Comparison of ENCODE assay signal across 1 cellular context in the genomic region with DNA sequence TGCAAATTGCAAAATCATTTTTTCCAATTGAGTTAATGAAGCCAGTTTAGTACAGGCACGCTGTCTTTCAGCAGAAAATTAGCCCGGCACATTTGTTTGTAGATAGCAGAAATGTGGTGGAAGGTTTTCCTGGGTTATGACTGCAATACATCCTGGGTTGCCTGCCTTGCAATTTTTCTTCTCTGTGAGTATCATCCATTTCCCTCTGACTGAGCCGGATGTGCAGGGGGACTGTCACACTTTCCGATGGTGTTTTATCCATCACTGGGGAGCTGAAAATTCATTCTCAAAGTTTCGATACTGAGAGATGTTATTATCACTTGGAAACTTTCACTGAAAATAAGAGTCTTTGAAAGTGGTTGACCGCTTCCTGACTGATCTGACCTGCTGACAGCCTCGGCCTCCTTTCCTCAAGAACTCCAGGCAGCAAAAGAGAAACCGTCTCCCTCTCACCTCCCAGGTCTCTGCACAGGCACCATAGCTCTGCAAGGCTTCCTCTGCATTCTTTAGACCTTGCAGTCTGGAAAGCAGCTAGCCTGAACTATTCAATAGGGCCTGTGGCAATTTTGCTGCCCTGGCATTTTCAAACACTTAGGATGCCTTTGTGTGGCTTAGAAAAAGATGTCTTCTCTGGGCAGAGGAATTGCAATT.
TF ChIP-seq lines count a peak whose summit lies in the region.

No MANE protein-coding gene starts in this region.

TF ChIP-seq in GM23338, 12 proteins besides CTCF, POLR2A, EP300 and RAD21 (continued from another document):
- TF ChIP-seq, protein P1, sequence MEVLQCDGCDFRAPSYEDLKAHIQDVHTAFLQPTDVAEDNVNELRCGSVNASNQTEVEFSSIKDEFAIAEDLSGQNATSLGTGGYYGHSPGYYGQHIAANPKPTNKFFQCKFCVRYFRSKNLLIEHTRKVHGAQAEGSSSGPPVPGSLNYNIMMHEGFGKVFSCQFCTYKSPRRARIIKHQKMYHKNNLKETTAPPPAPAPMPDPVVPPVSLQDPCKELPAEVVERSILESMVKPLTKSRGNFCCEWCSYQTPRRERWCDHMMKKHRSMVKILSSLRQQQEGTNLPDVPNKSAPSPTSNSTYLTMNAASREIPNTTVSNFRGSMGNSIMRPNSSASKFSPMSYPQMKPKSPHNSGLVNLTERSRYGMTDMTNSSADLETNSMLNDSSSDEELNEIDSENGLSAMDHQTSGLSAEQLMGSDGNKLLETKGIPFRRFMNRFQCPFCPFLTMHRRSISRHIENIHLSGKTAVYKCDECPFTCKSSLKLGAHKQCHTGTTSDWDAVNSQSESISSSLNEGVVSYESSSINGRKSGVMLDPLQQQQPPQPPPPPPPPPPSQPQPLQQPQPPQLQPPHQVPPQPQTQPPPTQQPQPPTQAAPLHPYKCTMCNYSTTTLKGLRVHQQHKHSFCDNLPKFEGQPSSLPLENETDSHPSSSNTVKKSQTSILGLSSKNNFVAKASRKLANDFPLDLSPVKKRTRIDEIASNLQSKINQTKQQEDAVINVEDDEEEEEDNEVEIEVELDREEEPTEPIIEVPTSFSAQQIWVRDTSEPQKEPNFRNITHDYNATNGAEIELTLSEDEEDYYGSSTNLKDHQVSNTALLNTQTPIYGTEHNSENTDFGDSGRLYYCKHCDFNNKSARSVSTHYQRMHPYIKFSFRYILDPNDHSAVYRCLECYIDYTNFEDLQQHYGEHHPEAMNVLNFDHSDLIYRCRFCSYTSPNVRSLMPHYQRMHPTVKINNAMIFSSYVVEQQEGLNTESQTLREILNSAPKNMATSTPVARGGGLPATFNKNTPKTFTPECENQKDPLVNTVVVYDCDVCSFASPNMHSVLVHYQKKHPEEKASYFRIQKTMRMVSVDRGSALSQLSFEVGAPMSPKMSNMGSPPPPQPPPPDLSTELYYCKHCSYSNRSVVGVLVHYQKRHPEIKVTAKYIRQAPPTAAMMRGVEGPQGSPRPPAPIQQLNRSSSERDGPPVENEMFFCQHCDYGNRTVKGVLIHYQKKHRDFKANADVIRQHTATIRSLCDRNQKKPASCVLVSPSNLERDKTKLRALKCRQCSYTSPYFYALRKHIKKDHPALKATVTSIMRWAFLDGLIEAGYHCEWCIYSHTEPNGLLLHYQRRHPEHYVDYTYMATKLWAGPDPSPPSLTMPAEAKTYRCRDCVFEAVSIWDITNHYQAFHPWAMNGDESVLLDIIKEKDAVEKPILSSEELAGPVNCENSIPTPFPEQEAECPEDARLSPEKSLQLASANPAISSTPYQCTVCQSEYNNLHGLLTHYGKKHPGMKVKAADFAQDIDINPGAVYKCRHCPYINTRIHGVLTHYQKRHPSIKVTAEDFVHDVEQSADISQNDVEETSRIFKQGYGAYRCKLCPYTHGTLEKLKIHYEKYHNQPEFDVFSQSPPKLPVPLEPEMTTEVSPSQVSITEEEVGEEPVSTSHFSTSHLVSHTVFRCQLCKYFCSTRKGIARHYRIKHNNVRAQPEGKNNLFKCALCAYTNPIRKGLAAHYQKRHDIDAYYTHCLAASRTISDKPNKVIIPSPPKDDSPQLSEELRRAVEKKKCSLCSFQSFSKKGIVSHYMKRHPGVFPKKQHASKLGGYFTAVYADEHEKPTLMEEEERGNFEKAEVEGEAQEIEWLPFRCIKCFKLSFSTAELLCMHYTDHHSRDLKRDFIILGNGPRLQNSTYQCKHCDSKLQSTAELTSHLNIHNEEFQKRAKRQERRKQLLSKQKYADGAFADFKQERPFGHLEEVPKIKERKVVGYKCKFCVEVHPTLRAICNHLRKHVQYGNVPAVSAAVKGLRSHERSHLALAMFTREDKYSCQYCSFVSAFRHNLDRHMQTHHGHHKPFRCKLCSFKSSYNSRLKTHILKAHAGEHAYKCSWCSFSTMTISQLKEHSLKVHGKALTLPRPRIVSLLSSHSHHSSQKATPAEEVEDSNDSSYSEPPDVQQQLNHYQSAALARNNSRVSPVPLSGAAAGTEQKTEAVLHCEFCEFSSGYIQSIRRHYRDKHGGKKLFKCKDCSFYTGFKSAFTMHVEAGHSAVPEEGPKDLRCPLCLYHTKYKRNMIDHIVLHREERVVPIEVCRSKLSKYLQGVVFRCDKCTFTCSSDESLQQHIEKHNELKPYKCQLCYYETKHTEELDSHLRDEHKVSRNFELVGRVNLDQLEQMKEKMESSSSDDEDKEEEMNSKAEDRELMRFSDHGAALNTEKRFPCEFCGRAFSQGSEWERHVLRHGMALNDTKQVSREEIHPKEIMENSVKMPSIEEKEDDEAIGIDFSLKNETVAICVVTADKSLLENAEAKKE (CRISPR knock-in tag; IDR thresholded peaks at IDR 0.05): no peak
- no peak for TF ChIP-seq ZNF331 (CRISPR knock-in tag; IDR thresholded peaks at IDR 0.05; ENCODE audit: low read depth)
- TF ChIP-seq STAT1 (IDR thresholded peaks at IDR 0.05; ENCODE audit: unreplicated experiment): no peak
- TF ChIP-seq CREB1 (CRISPR knock-in tag; IDR thresholded peaks at IDR 0.05; ENCODE audit: low read depth): no peak
- TF ChIP-seq, protein P2, sequence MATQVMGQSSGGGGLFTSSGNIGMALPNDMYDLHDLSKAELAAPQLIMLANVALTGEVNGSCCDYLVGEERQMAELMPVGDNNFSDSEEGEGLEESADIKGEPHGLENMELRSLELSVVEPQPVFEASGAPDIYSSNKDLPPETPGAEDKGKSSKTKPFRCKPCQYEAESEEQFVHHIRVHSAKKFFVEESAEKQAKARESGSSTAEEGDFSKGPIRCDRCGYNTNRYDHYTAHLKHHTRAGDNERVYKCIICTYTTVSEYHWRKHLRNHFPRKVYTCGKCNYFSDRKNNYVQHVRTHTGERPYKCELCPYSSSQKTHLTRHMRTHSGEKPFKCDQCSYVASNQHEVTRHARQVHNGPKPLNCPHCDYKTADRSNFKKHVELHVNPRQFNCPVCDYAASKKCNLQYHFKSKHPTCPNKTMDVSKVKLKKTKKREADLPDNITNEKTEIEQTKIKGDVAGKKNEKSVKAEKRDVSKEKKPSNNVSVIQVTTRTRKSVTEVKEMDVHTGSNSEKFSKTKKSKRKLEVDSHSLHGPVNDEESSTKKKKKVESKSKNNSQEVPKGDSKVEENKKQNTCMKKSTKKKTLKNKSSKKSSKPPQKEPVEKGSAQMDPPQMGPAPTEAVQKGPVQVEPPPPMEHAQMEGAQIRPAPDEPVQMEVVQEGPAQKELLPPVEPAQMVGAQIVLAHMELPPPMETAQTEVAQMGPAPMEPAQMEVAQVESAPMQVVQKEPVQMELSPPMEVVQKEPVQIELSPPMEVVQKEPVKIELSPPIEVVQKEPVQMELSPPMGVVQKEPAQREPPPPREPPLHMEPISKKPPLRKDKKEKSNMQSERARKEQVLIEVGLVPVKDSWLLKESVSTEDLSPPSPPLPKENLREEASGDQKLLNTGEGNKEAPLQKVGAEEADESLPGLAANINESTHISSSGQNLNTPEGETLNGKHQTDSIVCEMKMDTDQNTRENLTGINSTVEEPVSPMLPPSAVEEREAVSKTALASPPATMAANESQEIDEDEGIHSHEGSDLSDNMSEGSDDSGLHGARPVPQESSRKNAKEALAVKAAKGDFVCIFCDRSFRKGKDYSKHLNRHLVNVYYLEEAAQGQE (IDR thresholded peaks at IDR 0.05; ENCODE audit: unreplicated experiment): no peak
